2 cellular contexts compared by ENCODE assay signal in genomic region chr16:54242199-54242598, GRCh38.
TF ChIP-seq lines count a peak whose summit lies in the region.

No MANE protein-coding gene starts in this region.

TF ChIP-seq in HepG2, 621 proteins besides CTCF, POLR2A, EP300 and RAD21 (continues in another document):
- TF ChIP-seq ZNF687 (CRISPR knock-in tag; IDR thresholded peaks at IDR 0.05): no peak
- peak; percentile 25; the same call in 1 of the 2 replicates for TF ChIP-seq STAG1 (CRISPR knock-in tag; IDR thresholded peaks at IDR 0.05)
- TF ChIP-seq SUZ12 (IDR thresholded peaks at IDR 0.05; ENCODE audit: low read depth, low read length): peak; percentile 34
- no peak for TF ChIP-seq ZNF207 (IDR thresholded peaks at IDR 0.05; ENCODE audit: borderline replicate concordance)
- peak; percentile 38; the same call in 1 of the 2 replicates for TF ChIP-seq ELF1 (CRISPR knock-in tag; IDR thresholded peaks at IDR 0.05)
- TF ChIP-seq RAD51 (IDR thresholded peaks at IDR 0.05; ENCODE audit: borderline replicate concordance): 0 out of 2 replicates have a peak, but pooled peaks have one; percentile 20
- TF ChIP-seq NFYB (CRISPR knock-in tag; IDR thresholded peaks at IDR 0.05): peak; percentile 79
- no peak for TF ChIP-seq HNRNPLL (IDR thresholded peaks at IDR 0.05; ENCODE audit: low read depth, low read length, poor library complexity, severe bottlenecking)
- 0 out of 2 replicates have a peak, but pooled peaks have one; percentile 23 for TF ChIP-seq ARID4A (CRISPR knock-in tag; IDR thresholded peaks at IDR 0.05; ENCODE audit: borderline replicate concordance)
- no peak for TF ChIP-seq CHD4 (IDR thresholded peaks at IDR 0.05; ENCODE audit: borderline replicate concordance, low read length)
- TF ChIP-seq HCFC1 (IDR thresholded peaks at IDR 0.05; ENCODE audit: low read depth, low read length): peak; percentile 66
- peak; percentile 86 for TF ChIP-seq NFYC (CRISPR knock-in tag; IDR thresholded peaks at IDR 0.05)
- peak; percentile 88 for TF ChIP-seq USF2 (IDR thresholded peaks at IDR 0.05; ENCODE audit: low read depth, low read length)
- peak; percentile 92; the same call in 1 of the 2 replicates for TF ChIP-seq USF2 (CRISPR knock-in tag; IDR thresholded peaks at IDR 0.05; ENCODE audit: borderline replicate concordance)
- peak; percentile 92 for TF ChIP-seq ZNF143 (CRISPR knock-in tag; IDR thresholded peaks at IDR 0.05)
- no peak for TF ChIP-seq SAP130 (CRISPR knock-in tag; IDR thresholded peaks at IDR 0.05; ENCODE audit: low read depth)
- peak; percentile 98 for TF ChIP-seq THAP11 (CRISPR knock-in tag; IDR thresholded peaks at IDR 0.05)
- no peak for TF ChIP-seq ZMAT5 (CRISPR knock-in tag; IDR thresholded peaks at IDR 0.05; ENCODE audit: borderline replicate concordance, low read depth)
- no peak for TF ChIP-seq SALL1 (CRISPR knock-in tag; IDR thresholded peaks at IDR 0.05)

TF ChIP-seq in endothelial cell of umbilical vein, 7 proteins besides CTCF, POLR2A, EP300 and RAD21 (continued from another document):
- no peak for TF ChIP-seq EZH2 (IDR thresholded peaks at IDR 0.05; ENCODE audit: borderline replicate concordance, low read depth, low read length, severe bottlenecking)
- TF ChIP-seq MAX (IDR thresholded peaks at IDR 0.05; ENCODE audit: insufficient read depth, insufficient read length): no peak
- TF ChIP-seq GATA2 (IDR thresholded peaks at IDR 0.05; ENCODE audit: insufficient read depth, insufficient read length, low read depth, low read length): no peak
- TF ChIP-seq FOS (IDR thresholded peaks at IDR 0.05; ENCODE audit: borderline replicate concordance, insufficient read depth, low read length): no peak
